In the genomic region with DNA sequence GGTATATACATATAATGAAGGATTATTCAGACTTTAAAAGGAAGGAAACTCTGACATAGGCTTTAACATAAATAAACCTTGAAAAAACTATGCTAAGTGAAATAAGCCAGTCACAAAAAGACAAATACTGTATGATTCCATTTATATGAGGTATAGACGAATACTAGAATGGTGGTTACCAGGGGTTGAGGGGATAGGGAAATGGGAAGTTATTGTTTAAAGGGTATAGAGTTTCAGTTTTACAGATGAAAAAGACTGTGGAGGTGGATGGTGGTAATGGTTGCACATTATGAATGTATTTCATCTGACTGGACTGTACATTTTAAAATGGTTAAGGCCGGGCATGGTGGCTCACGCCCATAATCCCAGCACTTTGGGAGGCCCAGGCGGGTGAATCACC, we compare ENCODE assay signal across 31 cellular contexts. TPM values are rescaled to one million over a fixed set of nuclear protein-coding genes. Genes with fewer than 3 reads are reported as not detected.
"Had no signal": no experiment of that assay in that cellular context is flagged by ENCODE, and none has a peak within 500 bp of the region (broad histone marks: within the 10 kb centered on the region; RNA-seq: fewer than 3 reads in every experiment).

No MANE protein-coding gene starts in this region.

- H3K4me1 Mint-ChIP-seq: activated CD4-positive, alpha-beta T cell treated with anti-CD3 and anti-CD28 coated beads, Interleukin-2, amount 10 ng/mL, durations not matched to agents 24 days and 14 days; activated CD8-positive, alpha-beta memory T cell treated with anti-CD3 and anti-CD28 coated beads, Interleukin-2, amount 10 ng/mL, durations not matched to agents 7 days and 5 days; activated naive CD4-positive, alpha-beta T cell treated with anti-CD3 and anti-CD28 coated beads, Interleukin-2, amount 50 U/mL, for 24 hours; activated naive CD8-positive, alpha-beta T cell treated with anti-CD3 and anti-CD28 coated beads, Interleukin-2, amount 50 U/mL, for 24 hours had no signal

- H3K4me3 ChIP-seq: adrenal gland, body of pancreas, colonic mucosa had no signal

- H3K27ac ChIP-seq: adrenal gland, body of pancreas, colonic mucosa had no signal

- H3K4me3 Mint-ChIP-seq: activated CD4-positive, alpha-beta memory T cell treated with anti-CD3 and anti-CD28 coated beads for 36 hours; activated CD4-positive, alpha-beta T cell treated with anti-CD3 and anti-CD28 coated beads for 36 hours; activated CD4-positive, alpha-beta T cell treated with anti-CD3 and anti-CD28 coated beads, Interleukin-2, amount 10 ng/mL, durations not matched to agents 24 days and 14 days; activated CD8-positive, alpha-beta memory T cell treated with anti-CD3 and anti-CD28 coated beads, Interleukin-2, amount 10 ng/mL, durations not matched to agents 7 days and 5 days; activated CD8-positive, alpha-beta T cell treated with anti-CD3 and anti-CD28 coated beads, Interleukin-2, amount 10 ng/mL, durations not matched to agents 7 days and 5 days; activated naive CD4-positive, alpha-beta T cell treated with anti-CD3 and anti-CD28 coated beads for 36 hours; activated naive CD4-positive, alpha-beta T cell treated with anti-CD3 and anti-CD28 coated beads, Interleukin-2, amount 50 U/mL, for 24 hours; activated naive CD8-positive, alpha-beta T cell treated with anti-CD3 and anti-CD28 coated beads for 36 hours; activated naive CD8-positive, alpha-beta T cell treated with anti-CD3 and anti-CD28 coated beads, Interleukin-2, amount 50 U/mL, for 24 hours; activated T-helper 1 cell treated with anti-CD3 and anti-CD28 coated beads, Interleukin-12 subunit alpha, Interleukin-12 subunit beta, Interleukin-2, Interleukin-4 antibody, amounts not matched to agents 30 ng/mL and 10 ng/mL and 1 ng/mL, durations not matched to agents 14 hours and 24 hours and 36 hours had no signal

- H3K4me1 ChIP-seq: body of pancreas, colonic mucosa had no signal

- H3K36me3 ChIP-seq: adrenal gland, colonic mucosa had no signal

- DNase-seq: activated CD4-positive, alpha-beta memory T cell treated with anti-CD3 and anti-CD28 coated beads for 36 hours; activated CD4-positive, alpha-beta T cell treated with anti-CD3 and anti-CD28 coated beads for 36 hours; activated CD4-positive, alpha-beta T cell treated with anti-CD3 and anti-CD28 coated beads, Interleukin-2, amount 10 ng/mL, durations not matched to agents 24 days and 14 days; activated CD4-positive, CD25-positive, alpha-beta regulatory T cell; activated CD4-positive, CD25-positive, alpha-beta regulatory T cell treated with anti-CD3 and anti-CD28 coated beads, Interleukin-2, amount 50 U/mL, for 72 hours; activated CD8-positive, alpha-beta memory T cell treated with anti-CD3 and anti-CD28 coated beads, Interleukin-2, amount 10 ng/mL, durations not matched to agents 7 days and 5 days; activated CD8-positive, alpha-beta memory T cell treated with anti-CD3 and anti-CD28 coated beads, Interleukin-2, amount 50 U/mL, for 4 hours; activated CD8-positive, alpha-beta T cell treated with anti-CD3 and anti-CD28 coated beads, Interleukin-2, amount 10 ng/mL, durations not matched to agents 7 days and 5 days; activated effector memory CD4-positive, alpha-beta T cell treated with anti-CD3 and anti-CD28 coated beads, Interleukin-2, amount 50 U/mL, for 16 hours; activated naive CD4-positive, alpha-beta T cell treated with anti-CD3 and anti-CD28 coated beads for 36 hours; activated naive CD8-positive, alpha-beta T cell treated with anti-CD3 and anti-CD28 coated beads for 36 hours; activated naive CD8-positive, alpha-beta T cell treated with anti-CD3 and anti-CD28 coated beads, Interleukin-2, amount 50 U/mL, for 24 hours; activated T-cell treated with anti-CD3 and anti-CD28 coated beads, Interleukin-2, amount 50 U/mL, for 1 hour; activated T-cell treated with anti-CD3 and anti-CD28 coated beads, Interleukin-2, amount 50 U/mL, for 48 hours; adrenal gland; amygdala; aorta; body of pancreas; caudate nucleus; colonic mucosa; effector CD8-positive, alpha-beta T cell; foreskin fibroblast; head of caudate nucleus; T-helper 2 cell had no signal

- H3K9me3 Mint-ChIP-seq: activated CD4-positive, alpha-beta memory T cell treated with anti-CD3 and anti-CD28 coated beads for 36 hours; activated CD4-positive, alpha-beta T cell treated with anti-CD3 and anti-CD28 coated beads, Interleukin-2, amount 10 ng/mL, durations not matched to agents 24 days and 14 days; activated naive CD4-positive, alpha-beta T cell treated with anti-CD3 and anti-CD28 coated beads for 36 hours; activated naive CD4-positive, alpha-beta T cell treated with anti-CD3 and anti-CD28 coated beads, Interleukin-2, amount 50 U/mL, for 24 hours; activated naive CD8-positive, alpha-beta T cell treated with anti-CD3 and anti-CD28 coated beads for 36 hours; activated naive CD8-positive, alpha-beta T cell treated with anti-CD3 and anti-CD28 coated beads, Interleukin-2, amount 50 U/mL, for 24 hours; activated T-helper 1 cell treated with anti-CD3 and anti-CD28 coated beads, Interleukin-12 subunit alpha, Interleukin-12 subunit beta, Interleukin-2, Interleukin-4 antibody, amounts not matched to agents 30 ng/mL and 10 ng/mL and 1 ng/mL, durations not matched to agents 14 hours and 24 hours and 36 hours; activated T-helper 2 cell treated with anti-CD3 and anti-CD28 coated beads, Interferon-gamma antibody, Interleukin-2, Interleukin-4, amounts not matched to agents 10 μg/mL and 5 μg/mL and 100 μg/mL, durations not matched to agents 14 hours and 24 hours and 36 hours had no signal

- H3K27ac Mint-ChIP-seq: activated CD4-positive, alpha-beta memory T cell treated with anti-CD3 and anti-CD28 coated beads for 36 hours; activated CD4-positive, alpha-beta T cell treated with anti-CD3 and anti-CD28 coated beads for 36 hours; activated CD4-positive, alpha-beta T cell treated with anti-CD3 and anti-CD28 coated beads, Interleukin-2, amount 10 ng/mL, durations not matched to agents 24 days and 14 days; activated CD8-positive, alpha-beta memory T cell treated with anti-CD3 and anti-CD28 coated beads, Interleukin-2, amount 10 ng/mL, durations not matched to agents 7 days and 5 days; activated CD8-positive, alpha-beta T cell treated with anti-CD3 and anti-CD28 coated beads, Interleukin-2, amount 10 ng/mL, durations not matched to agents 7 days and 5 days; activated naive CD4-positive, alpha-beta T cell treated with anti-CD3 and anti-CD28 coated beads for 36 hours; activated naive CD4-positive, alpha-beta T cell treated with anti-CD3 and anti-CD28 coated beads, Interleukin-2, amount 50 U/mL, for 24 hours; activated naive CD8-positive, alpha-beta T cell treated with anti-CD3 and anti-CD28 coated beads for 36 hours; activated naive CD8-positive, alpha-beta T cell treated with anti-CD3 and anti-CD28 coated beads, Interleukin-2, amount 50 U/mL, for 24 hours; activated T-helper 1 cell treated with anti-CD3 and anti-CD28 coated beads, Interleukin-12 subunit alpha, Interleukin-12 subunit beta, Interleukin-2, Interleukin-4 antibody, amounts not matched to agents 30 ng/mL and 10 ng/mL and 1 ng/mL, durations not matched to agents 14 hours and 24 hours and 36 hours; activated T-helper 2 cell treated with anti-CD3 and anti-CD28 coated beads, Interferon-gamma antibody, Interleukin-2, Interleukin-4, amounts not matched to agents 10 μg/mL and 5 μg/mL and 100 μg/mL, durations not matched to agents 14 hours and 24 hours and 36 hours had no signal

- H3K36me3 Mint-ChIP-seq: activated CD4-positive, alpha-beta memory T cell treated with anti-CD3 and anti-CD28 coated beads for 36 hours; activated CD8-positive, alpha-beta memory T cell treated with anti-CD3 and anti-CD28 coated beads, Interleukin-2, amount 10 ng/mL, durations not matched to agents 7 days and 5 days; activated naive CD4-positive, alpha-beta T cell treated with anti-CD3 and anti-CD28 coated beads, Interleukin-2, amount 50 U/mL, for 24 hours; activated naive CD8-positive, alpha-beta T cell treated with anti-CD3 and anti-CD28 coated beads for 36 hours had no signal

- ATAC-seq: activated CD4-positive, alpha-beta T cell treated with anti-CD3 and anti-CD28 coated beads for 36 hours; activated CD8-positive, alpha-beta memory T cell treated with anti-CD3 and anti-CD28 coated beads, Interleukin-2, amount 10 ng/mL, durations not matched to agents 7 days and 5 days; activated CD8-positive, alpha-beta T cell treated with anti-CD3 and anti-CD28 coated beads, Interleukin-2, amount 10 ng/mL, durations not matched to agents 7 days and 5 days; activated naive CD8-positive, alpha-beta T cell treated with anti-CD3 and anti-CD28 coated beads, Interleukin-2, amount 50 U/mL, for 24 hours; body of pancreas; esophagus mucosa had no signal

- FAIRE-seq: endometrium, frontal cortex had no signal

- H3K27me3 ChIP-seq: adrenal gland, body of pancreas, colonic mucosa had no signal

- H3K9me3 ChIP-seq: adrenal gland, body of pancreas, colonic mucosa had no signal

RNA-seq across cellular contexts. Expression of gene FRMD5, which starts 41.7 kb away (rescaled TPM):
- total RNA-seq: activated CD4-positive, alpha-beta T cell treated with anti-CD3 and anti-CD28 coated beads, Interleukin-2, amount 10 ng/mL, durations not matched to agents 24 days and 14 days; activated CD8-positive, alpha-beta T cell treated with anti-CD3 and anti-CD28 coated beads, Interleukin-2, amount 10 ng/mL, durations not matched to agents 7 days and 5 days; activated T-helper 1 cell treated with anti-CD3 and anti-CD28 coated beads, Interleukin-12 subunit alpha, Interleukin-12 subunit beta, Interleukin-2, Interleukin-4 antibody, amounts not matched to agents 30 ng/mL and 10 ng/mL and 1 ng/mL, durations not matched to agents 14 hours and 24 hours and 36 hours; T-helper 1 cell treated with Interleukin-12 subunit alpha and Interleukin-12 subunit beta and Interleukin-4 antibody, amounts not matched to agents 30 ng/mL and 1 ng/mL, for 36 hours had no signal
